In genomic region chr2:145638675-145639074, GRCh38 we compare ENCODE assay signal across 11 cellular contexts.
DNase-seq lines count a peak whose midpoint lies in the region; ATAC-seq, FAIRE-seq and TF ChIP-seq lines count a peak whose summit lies in the region.
"Had no signal": no experiment of that assay in that cellular context is flagged by ENCODE, and none has a peak within 500 bp of the region (broad histone marks: within the 10 kb centered on the region; RNA-seq: fewer than 3 reads in every experiment).

No MANE protein-coding gene starts in this region.

- H3K9me3 ChIP-seq in endodermal cell (ENCODE audit: control insufficient read depth, low read length) (no peaks in the 10 kb centered on the region), psoas muscle (no peaks in the 10 kb centered on the region)
- H3K9me3 ChIP-seq: left ventricle myocardium inferior had no signal

- H3K27ac Mint-ChIP-seq in Calu3 (ENCODE audit: unreplicated experiment) (no peak overlapping the region), endodermal cell (no peak overlapping the region)

- H3K4me1 ChIP-seq in endodermal cell (ENCODE audit: control insufficient read depth, insufficient read depth, low read length) (no peaks in the 10 kb centered on the region), psoas muscle (no peaks in the 10 kb centered on the region)
- H3K4me1 ChIP-seq: left ventricle myocardium inferior had no signal

- no peaks in the 10 kb centered on the region for H3K36me3 ChIP-seq in endodermal cell (ENCODE audit: control insufficient read depth, insufficient read depth, low read length)
- H3K36me3 ChIP-seq in psoas muscle (ENCODE audit: insufficient read depth in 1 of 2, low read depth in 1 of 2) = no peaks in the 10 kb centered on the region
- H3K36me3 ChIP-seq: left ventricle myocardium inferior had no signal

- WGBS in endodermal cell (ENCODE audit: insufficient coverage in 1 of 2, insufficient read length in 1 of 2), 2 experiments = 83% methylated on average over 1 of the region's 2 CpGs; no CpG with 5 or more reads in 1 of the 2 experiments
- WGBS in psoas muscle, 3 donors = 71 to 83% (median 79%) methylated on average over 2 of the region's 2 CpGs

- no peak overlapping the region for H3K9ac ChIP-seq in endodermal cell (ENCODE audit: extremely low read depth, low read length, poor library complexity, severe bottlenecking)
- H3K9ac ChIP-seq: KMS-11 had no signal

- no peaks in the 10 kb centered on the region for H3K9me3 Mint-ChIP-seq in Calu3 (ENCODE audit: low read depth, unreplicated experiment)
- H3K9me3 Mint-ChIP-seq in endodermal cell = no peaks in the 10 kb centered on the region

- H3K4me3 ChIP-seq in endodermal cell (ENCODE audit: low read length) = no peak overlapping the region
- H3K4me3 ChIP-seq in psoas muscle = no peak overlapping the region
- H3K4me3 ChIP-seq: left ventricle myocardium inferior had no signal

- H3K27me3 Mint-ChIP-seq in Calu3 (ENCODE audit: unreplicated experiment) = no peaks in the 10 kb centered on the region
- H3K27me3 Mint-ChIP-seq in endodermal cell (ENCODE audit: insufficient read depth) = no peaks in the 10 kb centered on the region

- BruUV-seq in Calu3 (replicated peaks; lab: Mats Ljungman, UMichigan) = no TSS peak

- H3K36me3 Mint-ChIP-seq in Calu3 (ENCODE audit: insufficient read depth, unreplicated experiment) (no peaks in the 10 kb centered on the region), endodermal cell (ENCODE audit: low read depth) (no peaks in the 10 kb centered on the region)

- H3K27ac ChIP-seq in endodermal cell (ENCODE audit: low read depth, low read length) (no peak overlapping the region), psoas muscle (no peak overlapping the region)
- H3K27ac ChIP-seq: KMS-11, left ventricle myocardium inferior had no signal

- CTCF ChIA-PET in Calu3 (lab: Charles Lee) = no interaction called here

- H3K4me3 Mint-ChIP-seq in Calu3 (ENCODE audit: low read depth, unreplicated experiment) = no peak overlapping the region
- no peak overlapping the region for H3K4me3 Mint-ChIP-seq in endodermal cell

- no peak for FAIRE-seq in frontal cortex (lab: Jason Lieb, UNC)

- H3K4me1 Mint-ChIP-seq in Calu3 (ENCODE audit: low read depth, unreplicated experiment) (no peaks in the 10 kb centered on the region), endodermal cell (peaks cover 3% of the 10 kb centered on the region)

- intact Hi-C loops in Calu3 (cut with micrococcal nuclease; ENCODE audit: unreplicated experiment) (no loop called here), psoas muscle (cut with DNase I) (no loop called here)

- TF ChIP-seq CTCF in Calu3 (IDR thresholded peaks at IDR 0.05; ENCODE audit: unreplicated experiment) (no peak), endodermal cell (conservative IDR thresholded peaks at IDR 0.05) (peak; percentile 69), psoas muscle (IDR thresholded peaks at IDR 0.05) (no peak)

- H3K27me3 ChIP-seq in endodermal cell (ENCODE audit: control insufficient read depth, insufficient read depth, low read length, poor library complexity, severe bottlenecking) = no peaks in the 10 kb centered on the region
- no peaks in the 10 kb centered on the region for H3K27me3 ChIP-seq in psoas muscle (ENCODE audit: insufficient read depth in 3 of 3, low read length in 2 of 3)

- DNase-seq in Calu3 (peak; percentile 2), endodermal cell (no peak), frontal cortex (ENCODE audit: low spot score in 2 of 2) (no peak), cerebellum (ENCODE audit: low spot score) (no peak), psoas muscle (no peak)
- DNase-seq: left ventricle myocardium inferior, NCI-H526 had no signal

- ATAC-seq in GM19372 (IDR thresholded peaks at IDR 0.05; ENCODE audit: low read depth, unreplicated experiment) (peak; percentile 59), HG03095 (IDR thresholded peaks at IDR 0.05; ENCODE audit: unreplicated experiment) (peak; percentile 71), HG03521 (IDR thresholded peaks at IDR 0.05; ENCODE audit: unreplicated experiment) (no peak), psoas muscle (no peak)

Comparison
In these comparisons a context has a peak if more than half of its experiments do, and no peak if none do; other contexts are left out.
1. ATAC-seq: peak in GM19372 (single experiment) and HG03095 (single experiment); none in HG03521 (single experiment) and psoas muscle (0 of 4).